In the genomic region with DNA sequence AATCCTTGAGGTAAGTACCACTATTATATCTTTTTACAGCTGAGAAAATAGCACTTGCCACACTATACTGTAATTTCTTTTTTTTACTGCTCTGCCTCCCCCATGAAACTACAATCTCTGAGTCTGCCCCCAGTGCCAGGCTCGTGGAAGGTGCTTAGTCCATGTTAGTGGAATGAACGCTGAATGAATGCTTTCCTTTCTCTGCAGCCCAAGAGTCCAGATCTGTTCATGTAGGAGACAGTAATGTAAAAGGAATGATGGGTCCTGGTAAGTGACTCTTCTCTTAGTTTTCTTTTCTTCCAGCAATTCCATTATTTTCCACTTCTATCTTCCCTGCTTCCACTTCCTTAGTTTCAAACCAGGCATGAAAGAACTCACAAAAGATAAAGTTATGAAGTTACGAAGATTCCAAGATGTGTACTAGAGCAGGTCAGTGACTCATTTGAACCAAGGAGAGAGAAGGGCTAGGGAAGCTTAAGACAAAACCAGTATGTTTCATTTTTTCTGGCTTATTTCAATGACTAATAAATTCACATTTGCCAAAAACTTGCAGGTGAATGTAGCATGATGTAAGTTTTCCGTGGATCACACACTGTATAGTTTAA, we compare ENCODE assay signal across 23 cellular contexts. TPM values are rescaled to one million over a fixed set of nuclear protein-coding genes. Genes with fewer than 3 reads are reported as not detected.
DNase-seq lines count a peak whose midpoint lies in the region; ATAC-seq and TF ChIP-seq lines count a peak whose summit lies in the region.
"Had no signal": no experiment of that assay in that cellular context is flagged by ENCODE, and none has a peak within 500 bp of the region (broad histone marks: within the 10 kb centered on the region; RNA-seq: fewer than 3 reads in every experiment).

No MANE protein-coding gene starts in this region.

- H2AFZ ChIP-seq in IMR-90 (replicated peaks; ENCODE audit: low read length, poor library complexity): no peak overlapping the region
- no peak overlapping the region for H2AFZ ChIP-seq in mammary epithelial cell (ENCODE audit: low read depth, low read length)

- POLR2A ChIA-PET in IMR-90 (lab: Charles Lee; ENCODE audit: unreplicated experiment): no interaction called here

- no peak overlapping the region for H3K18ac ChIP-seq in IMR-90 (ENCODE audit: low read depth, low read length)

- H2BK15ac ChIP-seq in IMR-90 (ENCODE audit: low read depth, low read length): no peak overlapping the region

- ATAC-seq in IMR-90 (ENCODE audit: low read depth) (peak; percentile 78), GM18498 (IDR thresholded peaks at IDR 0.05; ENCODE audit: unreplicated experiment) (no peak), GM19023 (IDR thresholded peaks at IDR 0.05; ENCODE audit: unreplicated experiment) (no peak)
- ATAC-seq in effector memory CD8-positive, alpha-beta T cell (replicated peaks): no peak
- no peak for ATAC-seq in stimulated activated naive B cell treated with anti-CD40 and anti-IgM and Interleukin-4, amounts not matched to agents 10 μg/mL and 1 μg/mL and 100 μg/mL, for 72 hours (replicated peaks)
- ATAC-seq: HCT116; heart left ventricle; natural killer cell treated with Interleukin-12 subunit alpha and Interleukin-12 subunit beta and Interleukin-15 and Interleukin-18, amount 100 ng/mL, for 72 hours had no signal

- H3K27me3 Mint-ChIP-seq in effector memory CD8-positive, alpha-beta T cell: peaks cover 12 to 20% of the 10 kb centered on the region in 2 donors
- H3K27me3 Mint-ChIP-seq in stimulated activated naive B cell treated with anti-CD40 and anti-IgM and Interleukin-4, amounts not matched to agents 10 μg/mL and 1 μg/mL and 100 μg/mL, for 72 hours: peaks cover 4% of the 10 kb centered on the region in 2 donors

- no peak overlapping the region for H2BK120ac ChIP-seq in IMR-90 (ENCODE audit: low read depth, low read length)

- H3K4ac ChIP-seq in IMR-90 (ENCODE audit: low read depth, low read length): no peak overlapping the region

- H3K23ac ChIP-seq in IMR-90 (ENCODE audit: low read depth, low read length): no peak overlapping the region

- dilution Hi-C loops in IMR-90 (cut with HindIII; ENCODE audit: low sequenced_read_pairs, unreplicated experiment): no loop called here
- dilution Hi-C loops in mammary epithelial cell (cut with HindIII; ENCODE audit: low sequenced_read_pairs): loop anchor here (5.0 kb wide), 1 partner anchor 53 kb away; no protein-coding TSS in a partner anchor

- no peak overlapping the region for H3K56ac ChIP-seq in IMR-90 (ENCODE audit: extremely low read depth, insufficient read depth, low read length)

- H2BK5ac ChIP-seq in IMR-90 (ENCODE audit: low read depth, low read length, poor library complexity, severe bottlenecking): no peak overlapping the region

- WGBS in IMR-90 (ENCODE audit: extremely low coverage in 2 of 2, insufficient read length in 1 of 2), 2 experiments: no CpG with 5 or more reads among the region's 4 CpGs
- WGBS in mammary epithelial cell (ENCODE audit: low coverage, missing lambda C conversion rate): 83% methylated on average over 4 of the region's 4 CpGs

- H3K9me1 ChIP-seq in IMR-90 (ENCODE audit: insufficient read depth, low read length): 0 out of 2 replicates have a peak, but pooled peaks cover 3% of the 10 kb centered on the region

- H3K9ac ChIP-seq in IMR-90 (ENCODE audit: low read depth, low read length) (no peak overlapping the region), mammary epithelial cell (ENCODE audit: insufficient read depth, low read length) (no peak overlapping the region)

- no peak overlapping the region for H3K14ac ChIP-seq in IMR-90 (replicated peaks; ENCODE audit: low read depth, low read length)

- intact Hi-C loops in IMR-90 (cut with micrococcal nuclease): no loop called here
- intact Hi-C loops in mammary epithelial cell (cut with micrococcal nuclease): no loop called here

- H3K79me2 ChIP-seq in mammary epithelial cell (ENCODE audit: insufficient read depth, low read length): no peaks in the 10 kb centered on the region

- H3K4me1 ChIP-seq in IMR-90 (ENCODE audit: control insufficient read depth, insufficient read depth, low read length): peaks cover 4% of the 10 kb centered on the region; the same call in 1 of the 2 replicates
- no peaks in the 10 kb centered on the region for H3K4me1 ChIP-seq in mammary epithelial cell (ENCODE audit: insufficient read depth, low read length)
- H3K4me1 ChIP-seq: prostate gland, transverse colon had no signal

- no peak overlapping the region for H4K91ac ChIP-seq in IMR-90 (ENCODE audit: insufficient read depth, low read depth, low read length)

- H3K9me3 ChIP-seq in IMR-90 (ENCODE audit: control insufficient read depth, insufficient read depth, low read length): no peaks in the 10 kb centered on the region
- H3K9me3 ChIP-seq in mammary epithelial cell (replicated peaks; ENCODE audit: insufficient read depth, low read length): no peaks in the 10 kb centered on the region
- H3K9me3 ChIP-seq: heart left ventricle, prostate gland, transverse colon had no signal

- H3K27ac Mint-ChIP-seq in effector memory CD8-positive, alpha-beta T cell: no peak overlapping the region
- no peak overlapping the region for H3K27ac Mint-ChIP-seq in stimulated activated naive B cell treated with anti-CD40 and anti-IgM and Interleukin-4, amounts not matched to agents 10 μg/mL and 1 μg/mL and 100 μg/mL, for 72 hours
- H3K27ac Mint-ChIP-seq: activated T-helper 2 cell treated with anti-CD3 and anti-CD28 coated beads, Interferon-gamma antibody, Interleukin-2, Interleukin-4, amounts not matched to agents 10 μg/mL and 5 μg/mL and 100 μg/mL, durations not matched to agents 14 hours and 24 hours and 36 hours; natural killer cell treated with Interleukin-12 subunit alpha and Interleukin-12 subunit beta and Interleukin-15 and Interleukin-18, amount 100 ng/mL, for 72 hours; T-helper 2 cell treated with Interferon-gamma antibody and Interleukin-4, amounts not matched to agents 5 μg/mL and 100 μg/mL, for 36 hours had no signal

- no peak overlapping the region for H3K27ac ChIP-seq in IMR-90 (ENCODE audit: insufficient read depth, low read length)
- H3K27ac ChIP-seq in mammary epithelial cell (ENCODE audit: insufficient read depth, low read depth, low read length): no peak overlapping the region
- H3K27ac ChIP-seq: C4-2B, heart left ventricle, prostate gland, transverse colon had no signal

- peak overlapping the region; percentile 61 for H3K4me2 ChIP-seq in IMR-90 (ENCODE audit: low read depth, low read length)
- no peak overlapping the region for H3K4me2 ChIP-seq in mammary epithelial cell (ENCODE audit: insufficient read depth, low read depth, low read length)

- no peak overlapping the region for H2AK5ac ChIP-seq in IMR-90 (ENCODE audit: low read depth, low read length)

- no peak overlapping the region; the same call in 1 of the 2 replicates for H3K4me3 ChIP-seq in IMR-90 (ENCODE audit: insufficient read depth, low read depth, low read length)
- H3K4me3 ChIP-seq in mammary epithelial cell (replicated peaks in 1 of 3; ENCODE audit: insufficient read depth in 1 of 3, low read depth in 2 of 3, low read length in 3 of 3): no peak overlapping the region
- H3K4me3 ChIP-seq: heart left ventricle, prostate gland, transverse colon had no signal

- no peak for TF ChIP-seq RAD21 in IMR-90 (IDR thresholded peaks at IDR 0.05; ENCODE audit: low read length)

- TF ChIP-seq POLR2A in IMR-90 (IDR thresholded peaks at IDR 0.05; ENCODE audit: low read depth, low read length): no peak

- no peaks in the 10 kb centered on the region for H3K36me3 ChIP-seq in IMR-90 (ENCODE audit: control insufficient read depth, insufficient read depth, low read length)
- no peaks in the 10 kb centered on the region for H3K36me3 ChIP-seq in mammary epithelial cell (ENCODE audit: insufficient read depth, low read length)
- H3K36me3 ChIP-seq: heart left ventricle, prostate gland, transverse colon had no signal

- H3K4me1 Mint-ChIP-seq in effector memory CD8-positive, alpha-beta T cell (ENCODE audit: low read depth in 2 of 2): no peaks in the 10 kb centered on the region
- peaks cover 0 to 2% of the 10 kb centered on the region in 2 donors for H3K4me1 Mint-ChIP-seq in stimulated activated naive B cell treated with anti-CD40 and anti-IgM and Interleukin-4, amounts not matched to agents 10 μg/mL and 1 μg/mL and 100 μg/mL, for 72 hours

- H3K27me3 ChIP-seq in IMR-90 (ENCODE audit: control insufficient read depth, insufficient read depth, low read length) (no peaks in the 10 kb centered on the region; the same call in 1 of the 2 replicates), mammary epithelial cell (ENCODE audit: insufficient read depth, low read length) (no peaks in the 10 kb centered on the region)
- H3K27me3 ChIP-seq: heart left ventricle, transverse colon had no signal

- CTCF ChIA-PET in IMR-90 (lab: Yijun Ruan, JAX): interaction anchor here (0.7 to 1.1 kb wide), 2 partner anchors 12 to 16 kb away, joined by 3 read pairs; no protein-coding TSS in a partner anchor
- CTCF ChIA-PET in mammary epithelial cell (lab: Charles Lee; ENCODE audit: low non-redundant PET): interaction anchor here (0.8 kb wide), 1 partner anchor 12 kb away, joined by 4 read pairs; no protein-coding TSS in a partner anchor

- H2AK9ac ChIP-seq in IMR-90 (replicated peaks; ENCODE audit: low read depth, low read length, poor library complexity): no peak overlapping the region

- BruUV-seq in IMR-90 (replicated peaks; lab: Mats Ljungman, UMichigan): no TSS peak
- no TSS peak for BruUV-seq in mammary epithelial cell (replicated peaks; lab: Mats Ljungman, UMichigan)

- no peaks in the 10 kb centered on the region for H3K9me3 Mint-ChIP-seq in effector memory CD8-positive, alpha-beta T cell
- H3K9me3 Mint-ChIP-seq in stimulated activated naive B cell treated with anti-CD40 and anti-IgM and Interleukin-4, amounts not matched to agents 10 μg/mL and 1 μg/mL and 100 μg/mL, for 72 hours: no peaks in the 10 kb centered on the region
- H3K9me3 Mint-ChIP-seq: activated T-helper 2 cell treated with anti-CD3 and anti-CD28 coated beads, Interferon-gamma antibody, Interleukin-2, Interleukin-4, amounts not matched to agents 10 μg/mL and 5 μg/mL and 100 μg/mL, durations not matched to agents 14 hours and 24 hours and 36 hours; natural killer cell treated with Interleukin-12 subunit alpha and Interleukin-12 subunit beta and Interleukin-15 and Interleukin-18, amount 100 ng/mL, for 72 hours; T-helper 2 cell treated with Interferon-gamma antibody and Interleukin-4, amounts not matched to agents 5 μg/mL and 100 μg/mL, for 36 hours had no signal

- H3K4me3 Mint-ChIP-seq in effector memory CD8-positive, alpha-beta T cell: no peak overlapping the region
- H3K4me3 Mint-ChIP-seq in stimulated activated naive B cell treated with anti-CD40 and anti-IgM and Interleukin-4, amounts not matched to agents 10 μg/mL and 1 μg/mL and 100 μg/mL, for 72 hours: no peak overlapping the region
- H3K4me3 Mint-ChIP-seq: natural killer cell treated with Interleukin-12 subunit alpha and Interleukin-12 subunit beta and Interleukin-15 and Interleukin-18, amount 100 ng/mL, for 72 hours; T-helper 2 cell treated with Interferon-gamma antibody and Interleukin-4, amounts not matched to agents 5 μg/mL and 100 μg/mL, for 36 hours had no signal

- no peak overlapping the region for H4K5ac ChIP-seq in IMR-90 (ENCODE audit: low read depth, low read length)

- H3K36me3 Mint-ChIP-seq in effector memory CD8-positive, alpha-beta T cell (ENCODE audit: insufficient read depth): no peaks in the 10 kb centered on the region
- no peaks in the 10 kb centered on the region for H3K36me3 Mint-ChIP-seq in stimulated activated naive B cell treated with anti-CD40 and anti-IgM and Interleukin-4, amounts not matched to agents 10 μg/mL and 1 μg/mL and 100 μg/mL, for 72 hours
- H3K36me3 Mint-ChIP-seq: natural killer cell treated with Interleukin-12 subunit alpha and Interleukin-12 subunit beta and Interleukin-15 and Interleukin-18, amount 100 ng/mL, for 72 hours had no signal

- H2BK20ac ChIP-seq in IMR-90 (ENCODE audit: low read depth, low read length): no peak overlapping the region

- DNase-seq in EL (peak; percentile 44), IMR-90 (peak; percentile 84), mammary epithelial cell (peak; percentile 68), islet precursor cell (peak; percentile 62)
- no peak for DNase-seq in effector memory CD8-positive, alpha-beta T cell
- no peak for DNase-seq in stimulated activated naive B cell treated with anti-CD40 and anti-IgM and Interleukin-4, amounts not matched to agents 10 μg/mL and 1 μg/mL and 100 μg/mL, for 72 hours
- DNase-seq: activated CD4-positive, CD25-positive, alpha-beta regulatory T cell; anterior cingulate cortex; cortex of kidney; heart left ventricle; NCI-H1694; NCI-H345; SIG-M5; stimulated activated naive CD4-positive, alpha-beta T cell; transverse colon had no signal

- H4K20me1 ChIP-seq in IMR-90 (ENCODE audit: insufficient read depth, low read length) (no peaks in the 10 kb centered on the region), mammary epithelial cell (ENCODE audit: insufficient read depth, low read length) (no peaks in the 10 kb centered on the region)

- TF ChIP-seq CTCF in IMR-90 (conservative IDR thresholded peaks at IDR 0.05; ENCODE audit: low read depth, low read length): no peak
- TF ChIP-seq CTCF in mammary epithelial cell (conservative IDR thresholded peaks at IDR 0.05 in 1 of 2, IDR thresholded peaks at IDR 0.05 in 1 of 2; ENCODE audit: extremely low read depth in 1 of 2, insufficient read depth in 1 of 2, low read depth in 1 of 2, low read length in 2 of 2): no peak

- H4K8ac ChIP-seq in IMR-90 (ENCODE audit: low read depth in 2 of 2, low read length in 2 of 2): no peak overlapping the region

- in situ Hi-C loops in IMR-90 (cut with MboI; ENCODE audit: low sequenced_read_pairs) (no loop called here), mammary epithelial cell (cut with MboI; ENCODE audit: low sequenced_read_pairs in 2 of 2) (no loop called here)

- H3K79me1 ChIP-seq in IMR-90 (ENCODE audit: low read depth in 1 of 2, low read length in 2 of 2): no peaks in the 10 kb centered on the region

RNA-seq across cellular contexts. Expression of a gene that starts 46.0 kb away (rescaled TPM):
- total RNA-seq in IMR-90 (2012; rRNA removed) (0.18 and 0.28 TPM in 2 replicates), mammary epithelial cell (under 1 TPM; 0.19 to 0.33 TPM)
- polyA plus RNA-seq in IMR-90 (2012; rRNA removed) (0.20 and 0.21 TPM in 2 replicates), mammary epithelial cell (0.05 TPM)
- polyA plus RNA-seq in IMR-90 (2012; cell fraction: cytosol; rRNA removed): 0.01 and 0.09 TPM in 2 replicates
- polyA plus RNA-seq in IMR-90 (2012; cell fraction: nucleus; rRNA removed; ENCODE audit: low replicate concordance): 0.12 and 0.22 TPM in 2 replicates
- polyA minus RNA-seq in mammary epithelial cell: not detected

RNA-seq across cellular contexts. Expression of a gene that starts 59.9 kb away (rescaled TPM):
- total RNA-seq in IMR-90 (2012; rRNA removed): 13.1 and 27.2 TPM in 2 replicates
- 15.4 and 16.5 TPM in 2 replicates for polyA plus RNA-seq in IMR-90 (2012; rRNA removed)
- 3.1 and 3.8 TPM in 2 replicates for polyA plus RNA-seq in IMR-90 (2012; cell fraction: cytosol; rRNA removed)
- 0.50 and 3.8 TPM in 2 replicates for polyA plus RNA-seq in IMR-90 (2012; cell fraction: nucleus; rRNA removed; ENCODE audit: low replicate concordance)
- 10 to 100 TPM in 1 of 2 donors, 1 to 10 TPM in 1; 9.2 to 16.3 TPM for total RNA-seq in mammary epithelial cell
- 16.2 TPM for polyA plus RNA-seq in mammary epithelial cell
- polyA minus RNA-seq in mammary epithelial cell: not detected

RNA-seq across cellular contexts. Expression of a gene that starts 59.9 kb away (rescaled TPM):
- total RNA-seq in IMR-90 (2012; rRNA removed) (23.9 and 24.4 TPM in 2 replicates), mammary epithelial cell (10 to 100 TPM; 21.7 to 30.8 TPM)
- polyA plus RNA-seq in IMR-90 (2012; rRNA removed) (8.0 and 9.5 TPM in 2 replicates), mammary epithelial cell (15.4 TPM)
- polyA plus RNA-seq in IMR-90 (2012; cell fraction: cytosol; rRNA removed): 1.8 and 3.7 TPM in 2 replicates
- polyA plus RNA-seq in IMR-90 (2012; cell fraction: nucleus; rRNA removed; ENCODE audit: low replicate concordance): 2.2 and 17.4 TPM in 2 replicates
- polyA minus RNA-seq in mammary epithelial cell: 53.4 TPM

Comparison
In these comparisons a context has a peak if more than half of its experiments do, and no peak if none do; other contexts are left out.
1. DNase-seq: peak in EL (single experiment), IMR-90 (single experiment), mammary epithelial cell (single experiment) and islet precursor cell (single experiment); none in effector memory CD8-positive, alpha-beta T cell (0 of 3) and stimulated activated naive B cell treated with anti-CD40 and anti-IgM and Interleukin-4, amounts not matched to agents 10 μg/mL and 1 μg/mL and 100 μg/mL, for 72 hours (single experiment).